ENCODE assay signal across 8 cellular contexts in genomic region chr2:16625201-16625729, GRCh38. TPM values are rescaled to one million over a fixed set of nuclear protein-coding genes. Genes with fewer than 3 reads are reported as not detected.
DNase-seq lines count a peak whose midpoint lies in the region; ATAC-seq, FAIRE-seq and TF ChIP-seq lines count a peak whose summit lies in the region.

No MANE protein-coding gene starts in this region.

- peak overlapping the region; percentile 54 for H3K27ac ChIP-seq in psoas muscle

- intact Hi-C loops in psoas muscle (cut with DNase I): no loop called here

- 44 to 58% (median 51%) methylated on average over 5 of the region's 5 CpGs for WGBS in psoas muscle, 3 donors

- DNase-seq in NCI-H2227 treated with DMSO at 0.1 percent for 48 hours (lab: John Stamatoyannopoulos, UW): peak; percentile 22
- peak; percentile 64 for DNase-seq in foreskin melanocyte
- DNase-seq in psoas muscle: peak in 1 of 2 donors; percentile 59
- no peak for DNase-seq in NCI-H2081 treated with DMSO at 0.1 percent for 48 hours (lab: John Stamatoyannopoulos, UW)
- DNase-seq in D721Med (ENCODE audit: insufficient read length, low spot score): no peak

- peaks cover 79% of the 10 kb centered on the region for H3K4me1 ChIP-seq in psoas muscle

- H3K9me3 ChIP-seq in psoas muscle: no peaks in the 10 kb centered on the region

- H3K27me3 ChIP-seq in psoas muscle (ENCODE audit: insufficient read depth in 3 of 3, low read length in 2 of 3): no peaks in the 10 kb centered on the region

- FAIRE-seq in D721Med (lab: Jason Lieb, UNC): no peak

- H3K36me3 ChIP-seq in psoas muscle (ENCODE audit: insufficient read depth in 1 of 2, low read depth in 1 of 2): peaks cover 6 to 11% of the 10 kb centered on the region in 2 donors

- no peak overlapping the region for H3K4me3 ChIP-seq in psoas muscle

- ATAC-seq in GM21390 (IDR thresholded peaks at IDR 0.05; ENCODE audit: unreplicated experiment) (peak; percentile 19), psoas muscle (peak in 2 of 4 donors; percentile 24 to 56), HG02973 (IDR thresholded peaks at IDR 0.05; ENCODE audit: unreplicated experiment) (no peak), GM19452 (IDR thresholded peaks at IDR 0.05; ENCODE audit: unreplicated experiment) (no peak)

- no peak for TF ChIP-seq CTCF in psoas muscle (IDR thresholded peaks at IDR 0.05)
- TF ChIP-seq CTCF in D721Med (IDR thresholded peaks at IDR 0.05; ENCODE audit: insufficient read depth, missing control alignments): no peak

RNA-seq across cellular contexts. Expression of gene CYRIA, which starts 40.4 kb away (rescaled TPM):
- total RNA-seq in psoas muscle: 10 to 100 TPM in 3 of 4 donors, 1 to 10 TPM in 1; 9.5 to 16.8 (median 10.9) TPM
- polyA plus RNA-seq in psoas muscle: 1 to 10 TPM; 3.8 to 5.1 (median 4.9) TPM

Comparison
In these comparisons a context has a peak if more than half of its experiments do, and no peak if none do; other contexts are left out.
1. DNase-seq: peak in NCI-H2227 treated with DMSO at 0.1 percent for 48 hours (single experiment) and foreskin melanocyte (single experiment); none in NCI-H2081 treated with DMSO at 0.1 percent for 48 hours (single experiment) and D721Med (single experiment).